ENCODE assay signal across 1 cellular context in genomic region chr19:1213391-1214286, GRCh38.
TF ChIP-seq lines count a peak whose summit lies in the region.

No MANE protein-coding gene starts in this region.

TF ChIP-seq in IMR-90, 13 proteins besides CTCF, POLR2A, EP300 and RAD21:
- TF ChIP-seq RFX5 (IDR thresholded peaks at IDR 0.05; ENCODE audit: low read depth, low read length) (0 out of 2 replicates have a peak, but pooled peaks have one; percentile 10), MXI1 (IDR thresholded peaks at IDR 0.05; ENCODE audit: borderline replicate concordance, low read depth, low read length) (no peak), MAZ (IDR thresholded peaks at IDR 0.05; ENCODE audit: borderline replicate concordance, low read depth, low read length) (0 out of 2 replicates have a peak, but pooled peaks have one; percentile 10), SMC3 (IDR thresholded peaks at IDR 0.05; ENCODE audit: low read depth, low read length) (no peak), CHD1 (IDR thresholded peaks at IDR 0.05; ENCODE audit: low read depth, low read length) (no peak)
